Comparison of ENCODE assay signal across 8 cellular contexts in genomic region chr1:210448293-210448892, GRCh38.
DNase-seq lines count a peak whose midpoint lies in the region.

No MANE protein-coding gene starts in this region.

- H3K36me3 ChIP-seq in SK-N-MC (ENCODE audit: insufficient read depth, low read length) = no peaks in the 10 kb centered on the region

- no peak overlapping the region for H3K4me3 ChIP-seq in SK-N-MC

- H3K9me3 ChIP-seq in SK-N-MC (ENCODE audit: low read depth, low read length) = no peaks in the 10 kb centered on the region

- no peak overlapping the region for H3K27ac ChIP-seq in SK-N-MC

- H3K9ac ChIP-seq in SK-N-MC (ENCODE audit: insufficient read length) = no peak overlapping the region

- DNase-seq in A172 (ENCODE audit: low spot score) = peak; percentile 75
- DNase-seq in ELR (ENCODE audit: low read depth) = peak; percentile 74
- peak; percentile 15 for DNase-seq in NCI-H1092 (lab: John Stamatoyannopoulos, UW)
- peak; percentile 28 for DNase-seq in SK-N-MC (ENCODE audit: low read depth, low spot score)
- peak; percentile 32 for DNase-seq in fibroblast of gingiva (ENCODE audit: low read depth)
- DNase-seq in pons (ENCODE audit: low spot score) = peak; percentile 73
- DNase-seq in activated CD4-positive, CD25-positive, alpha-beta regulatory T cell (lab: John Stamatoyannopoulos, UW) = no peak
- no peak for DNase-seq in GOT3 (lab: John Stamatoyannopoulos, UW)

Comparison
In these comparisons a context has a peak if more than half of its experiments do, and no peak if none do; other contexts are left out.
1. DNase-seq: peak in A172 (single experiment), ELR (single experiment), NCI-H1092 (single experiment), SK-N-MC (single experiment), fibroblast of gingiva (single experiment) and pons (single experiment); none in activated CD4-positive, CD25-positive, alpha-beta regulatory T cell (0 of 4) and GOT3 (single experiment).